Comparison of ENCODE assay signal across 9 cellular contexts in genomic region chr16:66524601-66525164, GRCh38. TPM values are rescaled to one million over a fixed set of nuclear protein-coding genes. Genes with fewer than 3 reads are reported as not detected.
DNase-seq lines count a peak whose midpoint lies in the region; ATAC-seq and TF ChIP-seq lines count a peak whose summit lies in the region.
"Had no signal": no experiment of that assay in that cellular context is flagged by ENCODE, and none has a peak within 500 bp of the region (broad histone marks: within the 10 kb centered on the region; RNA-seq: fewer than 3 reads in every experiment).

No MANE protein-coding gene starts in this region.

- TF ChIP-seq CTCF in WERI-Rb-1 (IDR thresholded peaks at IDR 0.05; ENCODE audit: low read depth, low read length), result no peak

- peak; percentile 51 for ATAC-seq in HG02938 (IDR thresholded peaks at IDR 0.05; ENCODE audit: unreplicated experiment)

- no peaks in the 10 kb centered on the region; the same call in 1 of the 2 replicates for H3K36me3 ChIP-seq in WERI-Rb-1

- no peak overlapping the region for H3K27ac ChIP-seq in WERI-Rb-1
- H3K27ac ChIP-seq: VCaP had no signal

- intact Hi-C loops in cardiac septum (cut with DNase I), result no loop called here

- H3K27me3 ChIP-seq in WERI-Rb-1 (ENCODE audit: insufficient read depth, low read depth, severe bottlenecking), result no peaks in the 10 kb centered on the region

- no peak overlapping the region for H3K4me3 ChIP-seq in WERI-Rb-1 (ENCODE audit: low read depth, low read length)

- H3K9me3 ChIP-seq in WERI-Rb-1 (ENCODE audit: severe bottlenecking), result no peaks in the 10 kb centered on the region

- peak; percentile 71 for DNase-seq in activated CD8-positive, alpha-beta memory T cell treated with anti-CD3 and anti-CD28 coated beads for 24 hours
- no peak for DNase-seq in activated CD8-positive, alpha-beta memory T cell treated with anti-CD3 and anti-CD28 coated beads, Interleukin-2, amount 50 U/mL, for 4 hours
- DNase-seq in RPMI7951 (ENCODE audit: low read depth), result peak; percentile 40
- peak; percentile 87 for DNase-seq in cardiac septum (ENCODE audit: low spot score)
- DNase-seq in GOT3 (lab: John Stamatoyannopoulos, UW), result no peak
- no peak for DNase-seq in NCI-H1092 treated with DMSO at 0.1 percent for 48 hours (lab: John Stamatoyannopoulos, UW)
- no peak for DNase-seq in WERI-Rb-1

RNA-seq across cellular contexts. Expression of gene TK2, which starts 25.2 kb away (rescaled TPM):
- total RNA-seq in RPMI7951 (2014; rRNA removed; shearing (Covaris generic)), result 43.4 and 52.4 TPM in 2 replicates
- total RNA-seq in cardiac septum, result 23.4 TPM

RNA-seq across cellular contexts. Expression of gene CKLF, which starts 27.7 kb away (rescaled TPM):
- 334 and 338 TPM in 2 replicates for total RNA-seq in RPMI7951 (2014; rRNA removed; shearing (Covaris generic))
- 10.5 TPM for total RNA-seq in cardiac septum

RNA-seq across cellular contexts. Expression of gene CMTM1, which starts 41.6 kb away (rescaled TPM):
- 6.0 and 6.4 TPM in 2 replicates for total RNA-seq in RPMI7951 (2014; rRNA removed; shearing (Covaris generic))
- total RNA-seq in cardiac septum, result 1.3 TPM

RNA-seq across cellular contexts. Expression of gene CMTM2, which starts 54.6 kb away (rescaled TPM):
- total RNA-seq in RPMI7951 (2014; rRNA removed; shearing (Covaris generic)), result 0.98 TPM in 1 of 2 replicates, not detected in the other
- 1.3 TPM for total RNA-seq in cardiac septum

Comparison
In these comparisons a context has a peak if more than half of its experiments do, and no peak if none do; other contexts are left out.
1. DNase-seq: peak in activated CD8-positive, alpha-beta memory T cell treated with anti-CD3 and anti-CD28 coated beads for 24 hours (single experiment), RPMI7951 (single experiment) and cardiac septum (single experiment); none in activated CD8-positive, alpha-beta memory T cell treated with anti-CD3 and anti-CD28 coated beads, Interleukin-2, amount 50 U/mL, for 4 hours (single experiment), GOT3 (single experiment), NCI-H1092 treated with DMSO at 0.1 percent for 48 hours (single experiment) and WERI-Rb-1 (single experiment).
2. RNA of gene CKLF, which starts 27.7 kb away (total RNA-seq): 334 to 338 TPM in RPMI7951; 10.5 TPM in cardiac septum (single experiment); every median in the first group is over 10 times any median in the second.